ENCODE assay signal across 21 cellular contexts in genomic region chr17:65536573-65537342, GRCh38.
"Had no signal": no experiment of that assay in that cellular context is flagged by ENCODE, and none has a peak within 500 bp of the region (broad histone marks: within the 10 kb centered on the region; RNA-seq: fewer than 3 reads in every experiment).

No MANE protein-coding gene starts in this region.

- ATAC-seq: activated CD8-positive, alpha-beta T cell treated with anti-CD3 and anti-CD28 coated beads, Interleukin-2, amount 10 ng/mL, durations not matched to agents 7 days and 5 days; left ventricle myocardium superior; SK-N-SH treated with all-trans-retinoic acid at 6 μM for 48 hours had no signal

- H3K27me3 ChIP-seq: right atrium auricular region, suprapubic skin, upper lobe of left lung had no signal

- H3K9me3 ChIP-seq: right atrium auricular region, suprapubic skin, upper lobe of left lung had no signal

- DNase-seq: activated CD4-positive, alpha-beta T cell treated with anti-CD3 and anti-CD28 coated beads for 4 hours; activated CD8-positive, alpha-beta memory T cell treated with anti-CD3 and anti-CD28 coated beads, Interleukin-2, amount 50 U/mL, for 4 hours; activated CD8-positive, alpha-beta T cell treated with anti-CD3 and anti-CD28 coated beads, Interleukin-2, amount 10 ng/mL, durations not matched to agents 7 days and 5 days; activated gamma-delta T cell; activated naive CD8-positive, alpha-beta T cell treated with anti-CD3 and anti-CD28 coated beads for 36 hours; activated T-cell treated with anti-CD3 and anti-CD28 coated beads, Interleukin-2, amount 50 U/mL, for 72 hours; amygdala; cerebellar nuclear complex; hypothalamus; kidney glomerular epithelial cell; left ventricle myocardium superior; mesenchymal stem cell; nucleus accumbens; stimulated activated CD4-positive, alpha-beta T cell treated with anti-CD3 and anti-CD28 coated beads, Interleukin-4, amount 100 ng/mL, for 24 hours; stimulated activated naive CD4-positive, alpha-beta T cell had no signal

- H3K9me3 Mint-ChIP-seq: activated naive CD8-positive, alpha-beta T cell treated with anti-CD3 and anti-CD28 coated beads for 36 hours; activated T-cell treated with anti-CD3 and anti-CD28 coated beads, Interleukin-2, amount 50 U/mL, for 72 hours; natural killer cell treated with Interleukin-12 subunit alpha and Interleukin-12 subunit beta and Interleukin-15 and Interleukin-18, amount 100 ng/mL, for 72 hours had no signal

- H3K4me3 ChIP-seq: right atrium auricular region, skin epidermis, suprapubic skin, upper lobe of left lung had no signal

- H3K27ac ChIP-seq: right atrium auricular region, suprapubic skin had no signal

- H3K27me3 Mint-ChIP-seq: activated naive CD8-positive, alpha-beta T cell treated with anti-CD3 and anti-CD28 coated beads for 36 hours had no signal

- H3K4me3 Mint-ChIP-seq: activated CD8-positive, alpha-beta T cell treated with anti-CD3 and anti-CD28 coated beads, Interleukin-2, amount 10 ng/mL, durations not matched to agents 7 days and 5 days; activated naive CD8-positive, alpha-beta T cell treated with anti-CD3 and anti-CD28 coated beads for 36 hours; activated T-cell treated with anti-CD3 and anti-CD28 coated beads, Interleukin-2, amount 50 U/mL, for 72 hours; natural killer cell treated with Interleukin-12 subunit alpha and Interleukin-12 subunit beta and Interleukin-15 and Interleukin-18, amount 100 ng/mL, for 72 hours had no signal

- H3K27ac Mint-ChIP-seq: activated CD8-positive, alpha-beta T cell treated with anti-CD3 and anti-CD28 coated beads, Interleukin-2, amount 10 ng/mL, durations not matched to agents 7 days and 5 days; activated naive CD8-positive, alpha-beta T cell treated with anti-CD3 and anti-CD28 coated beads for 36 hours; natural killer cell treated with Interleukin-12 subunit alpha and Interleukin-12 subunit beta and Interleukin-15 and Interleukin-18, amount 100 ng/mL, for 72 hours had no signal

- H3K36me3 Mint-ChIP-seq: activated naive CD8-positive, alpha-beta T cell treated with anti-CD3 and anti-CD28 coated beads for 36 hours; natural killer cell treated with Interleukin-12 subunit alpha and Interleukin-12 subunit beta and Interleukin-15 and Interleukin-18, amount 100 ng/mL, for 72 hours had no signal
